ENCODE assay signal across 1 cellular context in the genomic region with DNA sequence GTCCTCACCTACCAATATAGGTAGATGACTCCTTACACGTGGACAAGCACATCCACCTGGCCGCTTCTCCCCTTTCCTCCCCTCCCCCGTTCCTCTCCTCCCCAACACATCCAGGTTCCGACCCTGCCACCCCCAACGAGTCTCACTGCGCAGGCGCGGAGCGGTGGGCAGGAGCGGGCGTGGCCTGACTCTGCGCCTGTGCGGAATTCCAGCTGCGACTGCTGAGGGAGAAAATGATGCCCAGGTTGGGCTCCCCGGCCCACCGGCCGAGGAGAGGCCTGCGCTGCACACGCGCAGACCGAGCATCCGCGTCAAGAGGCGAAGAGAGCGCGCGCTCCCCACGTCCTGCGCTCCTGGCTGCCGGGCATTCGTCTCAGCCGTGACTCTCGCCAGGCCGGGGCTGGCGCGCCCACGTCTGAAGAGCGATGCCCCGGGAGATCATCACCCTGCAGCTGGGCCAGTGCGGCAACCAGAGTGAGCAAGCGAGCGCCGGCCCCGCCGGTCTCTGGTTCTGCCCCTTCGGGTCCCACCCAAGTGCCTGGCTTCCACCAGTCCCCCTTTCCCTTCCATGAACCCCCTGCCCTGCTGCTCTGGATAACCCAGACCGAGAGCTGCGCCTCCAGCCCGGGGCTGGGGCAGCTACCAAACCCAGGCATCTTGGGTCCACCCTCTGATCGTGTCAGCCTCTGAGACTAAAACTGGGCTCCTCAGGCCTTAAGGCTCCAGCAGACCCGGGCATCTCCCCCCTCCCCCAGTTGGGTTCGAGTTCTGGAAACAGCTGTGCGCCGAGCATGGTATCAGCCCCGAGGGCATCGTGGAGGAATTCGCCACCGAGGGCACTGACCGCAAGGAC.
TF ChIP-seq lines count a peak whose summit lies in the region.

A gene (plus strand): TSS at position 206 of the 853 bp plus-strand sequence. CDS start 220 bp downstream, at position 426.

TF ChIP-seq in HEK293, 187 proteins besides CTCF, POLR2A, EP300 and RAD21 (continued from another document):
- TF ChIP-seq ZNF24 (tag by site-specific recombination; IDR thresholded peaks at IDR 0.05): no peak
- TF ChIP-seq ZNF544 (tag by site-specific recombination; IDR thresholded peaks at IDR 0.05): no peak
- peak; percentile 90 for TF ChIP-seq ZBTB17 (tag by site-specific recombination; IDR thresholded peaks at IDR 0.05)
- TF ChIP-seq, protein P1, sequence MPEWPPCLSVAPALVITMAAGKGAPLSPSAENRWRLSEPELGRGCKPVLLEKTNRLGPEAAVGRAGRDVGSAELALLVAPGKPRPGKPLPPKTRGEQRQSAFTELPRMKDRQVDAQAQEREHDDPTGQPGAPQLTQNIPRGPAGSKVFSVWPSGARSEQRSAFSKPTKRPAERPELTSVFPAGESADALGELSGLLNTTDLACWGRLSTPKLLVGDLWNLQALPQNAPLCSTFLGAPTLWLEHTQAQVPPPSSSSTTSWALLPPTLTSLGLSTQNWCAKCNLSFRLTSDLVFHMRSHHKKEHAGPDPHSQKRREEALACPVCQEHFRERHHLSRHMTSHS (tag by site-specific recombination; IDR thresholded peaks at IDR 0.05): no peak
- TF ChIP-seq ZNF426 (tag by site-specific recombination; IDR thresholded peaks at IDR 0.05): no peak
- TF ChIP-seq ZNF776 (tag by site-specific recombination; IDR thresholded peaks at IDR 0.05; ENCODE audit: borderline replicate concordance): no peak
- no peak for TF ChIP-seq ZNF548 (tag by site-specific recombination; IDR thresholded peaks at IDR 0.05)
- TF ChIP-seq, protein P2, sequence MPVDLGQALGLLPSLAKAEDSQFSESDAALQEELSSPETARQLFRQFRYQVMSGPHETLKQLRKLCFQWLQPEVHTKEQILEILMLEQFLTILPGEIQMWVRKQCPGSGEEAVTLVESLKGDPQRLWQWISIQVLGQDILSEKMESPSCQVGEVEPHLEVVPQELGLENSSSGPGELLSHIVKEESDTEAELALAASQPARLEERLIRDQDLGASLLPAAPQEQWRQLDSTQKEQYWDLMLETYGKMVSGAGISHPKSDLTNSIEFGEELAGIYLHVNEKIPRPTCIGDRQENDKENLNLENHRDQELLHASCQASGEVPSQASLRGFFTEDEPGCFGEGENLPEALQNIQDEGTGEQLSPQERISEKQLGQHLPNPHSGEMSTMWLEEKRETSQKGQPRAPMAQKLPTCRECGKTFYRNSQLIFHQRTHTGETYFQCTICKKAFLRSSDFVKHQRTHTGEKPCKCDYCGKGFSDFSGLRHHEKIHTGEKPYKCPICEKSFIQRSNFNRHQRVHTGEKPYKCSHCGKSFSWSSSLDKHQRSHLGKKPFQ (tag by site-specific recombination; IDR thresholded peaks at IDR 0.05): no peak
- TF ChIP-seq ZNF366 (tag by site-specific recombination; conservative IDR thresholded peaks at IDR 0.05): peak; percentile 88
- no peak for TF ChIP-seq ZNF266 (tag by site-specific recombination; IDR thresholded peaks at IDR 0.05; ENCODE audit: low read depth)
- TF ChIP-seq ZNF121 (tag by site-specific recombination; IDR thresholded peaks at IDR 0.05): no peak
- no peak for TF ChIP-seq ZNF274 (IDR thresholded peaks at IDR 0.05; ENCODE audit: low read length)
- TF ChIP-seq ZNF274 (tag by site-specific recombination; IDR thresholded peaks at IDR 0.05; ENCODE audit: borderline replicate concordance): no peak
- peak; percentile 81 for TF ChIP-seq ZNF335 (tag by site-specific recombination; conservative IDR thresholded peaks at IDR 0.05)
- peak; percentile 95 for TF ChIP-seq ZBTB20 (tag by site-specific recombination; IDR thresholded peaks at IDR 0.05)
- TF ChIP-seq ZBTB8A (tag by site-specific recombination; IDR thresholded peaks at IDR 0.05): peak; percentile 43
- TF ChIP-seq MZF1 (tag by site-specific recombination; IDR thresholded peaks at IDR 0.05; ENCODE audit: borderline replicate concordance): no peak
- TF ChIP-seq OVOL3 (tag by site-specific recombination; IDR thresholded peaks at IDR 0.05): peak; percentile 36; the same call in 1 of the 2 replicates
